In the genomic region with DNA sequence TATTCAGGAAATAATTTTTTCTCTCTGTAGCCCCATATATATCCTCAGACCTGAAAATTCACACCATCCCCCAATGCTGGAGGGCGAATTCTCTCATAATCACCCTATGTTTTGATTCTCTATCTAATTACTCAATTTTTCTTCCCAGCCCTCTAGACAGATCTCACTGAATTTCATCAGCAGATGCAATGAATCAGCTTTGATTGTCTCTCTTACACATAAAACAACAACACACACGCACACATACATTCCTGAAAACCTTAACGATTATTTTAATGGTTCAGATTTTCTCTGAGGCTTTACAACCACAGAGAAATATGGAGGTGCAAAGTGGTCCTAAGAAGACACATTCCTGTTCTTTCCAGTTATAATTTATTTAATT, we compare ENCODE assay signal across 24 cellular contexts. TPM values are rescaled to one million over a fixed set of nuclear protein-coding genes. Genes with fewer than 3 reads are reported as not detected.
A peak's percentile ranks its signal among the peaks of the same experiment; 100 is the strongest.
DNase-seq lines count a peak whose midpoint lies in the region; ATAC-seq, FAIRE-seq and TF ChIP-seq lines count a peak whose summit lies in the region.
"Had no signal": no experiment of that assay in that cellular context is flagged by ENCODE, and none has a peak within 500 bp of the region (broad histone marks: within the 10 kb centered on the region; RNA-seq: fewer than 3 reads in every experiment).

No MANE protein-coding gene starts in this region.

- H2AFZ ChIP-seq in mammary epithelial cell (ENCODE audit: low read depth, low read length), result no peak overlapping the region
- no peak overlapping the region for H2AFZ ChIP-seq in PC-9

- DNase-seq in Right ventricle myocardium inferior (ENCODE audit: missing footprints) (no peak), heart left ventricle (no peak), mammary epithelial cell (peak; percentile 61), myocyte (ENCODE audit: low read depth) (peak; percentile 5), ACHN (no peak), GM12891 (ENCODE audit: insufficient read length, low spot score) (no peak), PC-9 (no peak)
- DNase-seq: CD8-positive, alpha-beta T cell; DMS79; NCI-H1092; NCI-H146; NCI-H2081 treated with DMSO at 0.1 percent for 48 hours; NCI-H510A treated with DMSO at 0.1 percent for 48 hours; NCI-H82; Right ventricle myocardium superior had no signal

- H3K4me1 ChIP-seq in heart left ventricle (peaks cover 0 to 95% (median 31%) of the 10 kb centered on the region in 12 donors), mammary epithelial cell (ENCODE audit: insufficient read depth, low read length) (peaks cover 32% of the 10 kb centered on the region), PC-9 (replicated peaks; ENCODE audit: insufficient read depth) (no peaks in the 10 kb centered on the region; the same call in 1 of the 2 replicates)
- H3K4me1 ChIP-seq: BLaER1 had no signal

- H3K9me3 ChIP-seq in heart left ventricle (no peaks in the 10 kb centered on the region), mammary epithelial cell (replicated peaks; ENCODE audit: insufficient read depth, low read length) (no peaks in the 10 kb centered on the region), PC-9 (ENCODE audit: insufficient read depth, low read depth) (no peaks in the 10 kb centered on the region)
- H3K9me3 ChIP-seq: BLaER1 had no signal

- POLR2A ChIA-PET in PC-9 (lab: Charles Lee; ENCODE audit: unreplicated experiment), result no interaction called here

- 95 to 97% (median 96%) methylated on average over 3 of the region's 3 CpGs for WGBS in heart left ventricle, 4 donors
- 67% methylated on average over 3 of the region's 3 CpGs for WGBS in mammary epithelial cell (ENCODE audit: low coverage, missing lambda C conversion rate)

- H3K27me3 ChIP-seq in heart left ventricle (no peaks in the 10 kb centered on the region), mammary epithelial cell (ENCODE audit: insufficient read depth, low read length) (no peaks in the 10 kb centered on the region), PC-9 (ENCODE audit: insufficient read depth, low read depth) (no peaks in the 10 kb centered on the region)
- H3K27me3 ChIP-seq: BLaER1 had no signal

- H4K20me1 ChIP-seq in mammary epithelial cell (ENCODE audit: insufficient read depth, low read length), result no peaks in the 10 kb centered on the region
- no peaks in the 10 kb centered on the region for H4K20me1 ChIP-seq in PC-9 (ENCODE audit: insufficient read depth)
- H4K20me1 ChIP-seq: BLaER1 had no signal

- TF ChIP-seq CTCF in heart left ventricle (IDR thresholded peaks at IDR 0.05), result no peak
- TF ChIP-seq CTCF in mammary epithelial cell (conservative IDR thresholded peaks at IDR 0.05 in 1 of 2, IDR thresholded peaks at IDR 0.05 in 1 of 2; ENCODE audit: extremely low read depth in 1 of 2, insufficient read depth in 1 of 2, low read depth in 1 of 2, low read length in 2 of 2), result no peak
- TF ChIP-seq CTCF in PC-9 (conservative IDR thresholded peaks at IDR 0.05), result no peak

- in situ Hi-C loops in mammary epithelial cell (cut with MboI; ENCODE audit: low sequenced_read_pairs in 2 of 2) (loop anchor here (25.0 kb wide), 2 partner anchors 170 to 470 kb away; no protein-coding TSS in a partner anchor), ACHN (cut with HindIII; ENCODE audit: low pct_ligation_motif_present, low pct_unique_long_range_greater_than_20kb, low sequenced_read_pairs) (no loop called here)

- dilution Hi-C loops in mammary epithelial cell (cut with HindIII; ENCODE audit: low sequenced_read_pairs), result no loop called here

- H3K36me3 ChIP-seq in heart left ventricle (peaks cover 0 to 6% (median 0%) of the 10 kb centered on the region in 9 donors), mammary epithelial cell (ENCODE audit: insufficient read depth, low read length) (peaks cover 2% of the 10 kb centered on the region), PC-9 (ENCODE audit: low read depth) (no peaks in the 10 kb centered on the region)
- H3K36me3 ChIP-seq: BLaER1 had no signal

- no peak overlapping the region for H3K9ac ChIP-seq in mammary epithelial cell (ENCODE audit: insufficient read depth, low read length)
- H3K9ac ChIP-seq: BLaER1 had no signal

- no peaks in the 10 kb centered on the region for H3F3A ChIP-seq in PC-9 (ENCODE audit: insufficient read depth, low read depth)

- H3K4me3 ChIP-seq in heart left ventricle, result no peak overlapping the region
- no peak overlapping the region for H3K4me3 ChIP-seq in mammary epithelial cell (replicated peaks in 1 of 3; ENCODE audit: insufficient read depth in 1 of 3, low read depth in 2 of 3, low read length in 3 of 3)
- H3K4me3 ChIP-seq in PC-9, result no peak overlapping the region
- H3K4me3 ChIP-seq: BLaER1, GM12878, K562 had no signal

- TF ChIP-seq POLR2A in heart left ventricle (IDR thresholded peaks at IDR 0.05) (no peak), GM18505 (IDR thresholded peaks at IDR 0.05; ENCODE audit: borderline replicate concordance, extremely low read depth, insufficient read depth, insufficient read length) (no peak), GM12891 (IDR thresholded peaks at IDR 0.05; ENCODE audit: low read depth, low read length) (no peak)

- H3K27ac ChIP-seq in heart left ventricle, result peak overlapping the region in 3 of 12 donors; percentile 17 to 27 (median 23)
- H3K27ac ChIP-seq in mammary epithelial cell (ENCODE audit: insufficient read depth, low read depth, low read length), result peak overlapping the region; percentile 65
- H3K27ac ChIP-seq in PC-9, result no peak overlapping the region
- H3K27ac ChIP-seq: 22Rv1, BLaER1 had no signal

- H3K79me2 ChIP-seq in mammary epithelial cell (ENCODE audit: insufficient read depth, low read length) (peaks cover 64% of the 10 kb centered on the region), PC-9 (ENCODE audit: low read depth) (no peaks in the 10 kb centered on the region)

- H3K4me2 ChIP-seq in mammary epithelial cell (ENCODE audit: insufficient read depth, low read depth, low read length), result peak overlapping the region; percentile 26
- no peak overlapping the region for H3K4me2 ChIP-seq in PC-9
- H3K4me2 ChIP-seq: BLaER1 had no signal

- CTCF ChIA-PET in mammary epithelial cell (lab: Charles Lee; ENCODE audit: low non-redundant PET), result no interaction called here
- CTCF ChIA-PET in PC-9 (lab: Charles Lee), result no interaction called here

- intact Hi-C loops in Right ventricle myocardium inferior (cut with DNase I) (no loop called here), heart left ventricle (cut with DNase I) (no loop called here), mammary epithelial cell (cut with micrococcal nuclease) (loop anchor here (2.0 kb wide), 2 partner anchors 27 to 41 kb away; no protein-coding TSS in a partner anchor), PC-9 (cut with micrococcal nuclease; ENCODE audit: unreplicated experiment) (no loop called here)

- peak; percentile 8 for ATAC-seq in Right ventricle myocardium inferior
- no peak for ATAC-seq in heart left ventricle
- ATAC-seq in GM18505 (IDR thresholded peaks at IDR 0.05; ENCODE audit: unreplicated experiment), result no peak
- ATAC-seq: CD8-positive, alpha-beta T cell; GM12878; K562; Panc1 had no signal

- BruUV-seq in mammary epithelial cell (replicated peaks; lab: Mats Ljungman, UMichigan), result no TSS peak
- no TSS peak for BruUV-seq in PC-9 (replicated peaks; lab: Mats Ljungman, UMichigan)

- H3K9me2 ChIP-seq in PC-9 (ENCODE audit: insufficient read depth), result no peaks in the 10 kb centered on the region

- FAIRE-seq in GM12891 (lab: Jason Lieb, UNC), result no peak
- FAIRE-seq: D721Med, G401.6, H1, K562 had no signal

TF ChIP-seq in GM12891, 5 proteins besides CTCF, POLR2A, EP300 and RAD21:
- TF ChIP-seq SPI1 (IDR thresholded peaks at IDR 0.05; ENCODE audit: low read depth, low read length) (no peak), PAX5 (IDR thresholded peaks at IDR 0.05; ENCODE audit: insufficient read depth, low read length, severe bottlenecking) (no peak), POLR2AphosphoS5 (IDR thresholded peaks at IDR 0.05; ENCODE audit: low read depth, low read length) (no peak), TAF1 (IDR thresholded peaks at IDR 0.05; ENCODE audit: low read depth, low read length) (no peak), POU2F2 (IDR thresholded peaks at IDR 0.05; ENCODE audit: low read depth, low read length) (no peak)

RNA-seq across cellular contexts. Expression of a gene that starts 11.1 kb away (rescaled TPM):
- 32.7 TPM for total RNA-seq in Right ventricle myocardium inferior
- 10 to 100 TPM; 19.0 to 35.6 (median 27.3) TPM for total RNA-seq in heart left ventricle
- polyA plus RNA-seq in heart left ventricle, result 1 to 10 TPM; 4.8 to 5.3 TPM
- total RNA-seq in mammary epithelial cell, result 10 to 100 TPM; 31.5 to 51.5 TPM
- 6.6 TPM for polyA plus RNA-seq in mammary epithelial cell
- polyA minus RNA-seq in mammary epithelial cell, result 27.4 TPM
- 30.6 and 32.2 TPM in 2 replicates for total RNA-seq in myocyte
- 26.7 TPM for polyA plus RNA-seq in myocyte (2012)
- polyA plus RNA-seq in GM12891 (2012; ENCODE audit: low read depth, missing spikeins), result 0.58 TPM
- total RNA-seq in PC-9 (2021), result 3.5 and 3.9 TPM in 2 replicates
- polyA plus RNA-seq: K562 had no signal

Comparison
In these comparisons a context has a peak if more than half of its experiments do, and no peak if none do; other contexts are left out.
1. DNase-seq: peak in mammary epithelial cell (single experiment) and myocyte (single experiment); none in Right ventricle myocardium inferior (single experiment), heart left ventricle (0 of 5), ACHN (single experiment), GM12891 (single experiment) and PC-9 (0 of 2).